8 cellular contexts compared by ENCODE assay signal in genomic region chr2:47033102-47033880, GRCh38.
A peak's percentile ranks its signal among the peaks of the same experiment; 100 is the strongest.
DNase-seq lines count a peak whose midpoint lies in the region; ATAC-seq lines count a peak whose summit lies in the region.

No MANE protein-coding gene starts in this region.

- H3K27ac ChIP-seq in caudate nucleus (ENCODE audit: low read depth, low read length) (peak overlapping the region; percentile 95), muscle layer of duodenum (ENCODE audit: low read length) (peak overlapping the region; percentile 97)

- no peak for ATAC-seq in HG02885 (IDR thresholded peaks at IDR 0.05; ENCODE audit: poor library complexity, unreplicated experiment)
- ATAC-seq in GM21786 (IDR thresholded peaks at IDR 0.05; ENCODE audit: unreplicated experiment): no peak

- H3K4me1 ChIP-seq in muscle layer of duodenum (ENCODE audit: control insufficient read depth in 1 of 2, insufficient read depth in 2 of 2, low read length in 2 of 2): peaks cover 43 to 70% of the 10 kb centered on the region in 2 donors

- peaks cover 10 to 22% of the 10 kb centered on the region in 2 donors for H3K36me3 ChIP-seq in muscle layer of duodenum (ENCODE audit: control insufficient read depth in 1 of 2, insufficient read depth in 2 of 2, low read length in 2 of 2)

- no peaks in the 10 kb centered on the region for H3K27me3 ChIP-seq in muscle layer of duodenum (ENCODE audit: low read depth, low read length)

- no peaks in the 10 kb centered on the region for H3K9me3 ChIP-seq in muscle layer of duodenum (ENCODE audit: control insufficient read depth in 1 of 2, low read length in 2 of 2)

- peak overlapping the region in 1 of 2 donors; percentile 38 for H3K4me3 ChIP-seq in muscle layer of duodenum (ENCODE audit: low read depth in 1 of 2, low read length in 2 of 2)

- DNase-seq in A172 (ENCODE audit: low spot score) (peak; percentile 56), HT1080 (ENCODE audit: low read depth) (peak; percentile 42), caudate nucleus (lab: John Stamatoyannopoulos, UW) (no peak), GOT3 (lab: John Stamatoyannopoulos, UW) (no peak), ecto neural progenitor cell (ENCODE audit: low spot score) (no peak)

Comparison
In these comparisons a context has a peak if more than half of its experiments do, and no peak if none do; other contexts are left out.
1. DNase-seq: peak in A172 (single experiment) and HT1080 (single experiment); none in caudate nucleus (0 of 61), GOT3 (single experiment) and ecto neural progenitor cell (single experiment).